8 cellular contexts compared by ENCODE assay signal in the genomic region with DNA sequence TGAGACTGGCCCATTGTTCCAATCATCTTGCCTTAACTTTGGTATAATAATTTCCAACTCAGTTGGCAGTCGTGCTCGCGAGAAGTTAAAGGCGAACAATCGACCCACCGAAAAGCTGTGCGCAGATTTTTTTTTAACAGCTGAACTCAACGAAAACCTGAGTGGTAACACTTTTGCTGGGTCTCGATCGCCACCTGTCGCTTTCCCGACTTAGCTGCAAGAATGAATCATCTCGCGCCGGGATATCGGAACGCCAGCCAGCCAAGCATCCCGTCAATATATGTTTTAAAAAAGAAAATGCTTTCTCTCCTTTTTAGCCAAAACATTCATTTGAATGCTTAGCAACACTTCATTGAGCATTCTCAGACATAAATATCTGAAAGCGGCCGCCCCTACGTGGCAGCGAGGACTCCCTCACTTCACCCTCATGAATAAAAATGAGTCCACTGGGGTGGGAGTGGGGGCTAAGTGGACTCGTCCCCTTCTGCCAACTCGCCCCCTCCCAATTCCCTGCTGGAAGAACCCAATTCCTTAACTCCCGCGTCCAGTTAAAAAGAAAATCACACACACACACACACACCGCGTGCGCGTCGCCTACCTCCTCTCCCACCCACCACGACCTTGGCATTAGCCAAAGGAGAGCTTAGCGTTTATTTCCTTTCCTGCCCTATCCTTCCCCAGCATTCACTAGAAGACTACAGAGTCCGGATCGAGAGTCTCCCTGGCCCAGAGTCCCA. TPM values are rescaled to one million over a fixed set of nuclear protein-coding genes. Genes with fewer than 3 reads are reported as not detected.
DNase-seq lines count a peak whose midpoint lies in the region; ATAC-seq and TF ChIP-seq lines count a peak whose summit lies in the region.

No MANE protein-coding gene starts in this region.

- H3K27ac Mint-ChIP-seq in immature natural killer cell = no peak overlapping the region

- H3K27ac ChIP-seq in SJCRH30 = peak overlapping the region; percentile 80
- H3K27ac ChIP-seq in gastrocnemius medialis = peak overlapping the region; percentile 46 to 62 (median 56)

- in situ Hi-C loops in gastrocnemius medialis (cut with MboI; ENCODE audit: low sequenced_read_pairs in 4 of 4) = loop anchor here (10.0 to 25.0 kb wide), 9 partner anchors 450 to 1542 kb away; a partner anchor contains a TSS

- peak; percentile 94 for DNase-seq in EL
- peak; percentile 50 for DNase-seq in KG1 (lab: John Stamatoyannopoulos, UW)
- peak; percentile 86 to 92 for DNase-seq in SJCRH30
- DNase-seq in cerebellum (ENCODE audit: low spot score) = peak; percentile 33
- no peak for DNase-seq in immature natural killer cell
- peak; percentile 47 to 58 for DNase-seq in gastrocnemius medialis

- no peak for TF ChIP-seq POLR2A in gastrocnemius medialis (IDR thresholded peaks at IDR 0.05)

- intact Hi-C loops in gastrocnemius medialis (cut with DNase I; ENCODE audit: low total_unique reads) = loop anchor here (10.0 kb wide), 3 partner anchors 450 to 1690 kb away; no protein-coding TSS in a partner anchor

- no peaks in the 10 kb centered on the region for H3K9me3 ChIP-seq in SJCRH30 (replicated peaks)
- no peaks in the 10 kb centered on the region for H3K9me3 ChIP-seq in gastrocnemius medialis

- peaks cover 42 to 46% of the 10 kb centered on the region in 2 donors for H3K4me1 Mint-ChIP-seq in immature natural killer cell

- TF ChIP-seq CTCF in gastrocnemius medialis (IDR thresholded peaks at IDR 0.05 in 4 of 5, conservative IDR thresholded peaks at IDR 0.05 in 1 of 5) = peak; percentile 35 to 69 (median 50)

- no peaks in the 10 kb centered on the region for H3K36me3 Mint-ChIP-seq in immature natural killer cell

- H3K4me3 ChIP-seq in SJCRH30 (peak overlapping the region; percentile 77), gastrocnemius medialis (peak overlapping the region; percentile 52 to 57 (median 56))

- H3K36me3 ChIP-seq in SJCRH30 (no peaks in the 10 kb centered on the region), gastrocnemius medialis (no peaks in the 10 kb centered on the region)

- peaks cover 0 to 3% (median 0%) of the 10 kb centered on the region in 6 donors for H3K9me3 Mint-ChIP-seq in immature natural killer cell

- H3K27me3 ChIP-seq in SJCRH30 = no peaks in the 10 kb centered on the region
- peaks cover 49 to 59% (median 54%) of the 10 kb centered on the region in 3 donors for H3K27me3 ChIP-seq in gastrocnemius medialis

- H3K4me3 Mint-ChIP-seq in immature natural killer cell = peak overlapping the region in 4 of 5 donors; percentile 18 to 50 (median 34)

- H3K4me1 ChIP-seq in SJCRH30 = peaks cover 7% of the 10 kb centered on the region; the same call in 1 of the 2 replicates
- H3K4me1 ChIP-seq in gastrocnemius medialis = peaks cover 8 to 27% of the 10 kb centered on the region in 2 donors

- ATAC-seq in gastrocnemius medialis (no peak), HG02973 (IDR thresholded peaks at IDR 0.05; ENCODE audit: unreplicated experiment) (no peak), GM18873 (IDR thresholded peaks at IDR 0.05; ENCODE audit: low FRiP score, unreplicated experiment) (no peak)

- H3K27me3 Mint-ChIP-seq in immature natural killer cell (ENCODE audit: low read depth in 3 of 3) = peaks cover 45 to 53% (median 49%) of the 10 kb centered on the region in 3 donors

RNA-seq across cellular contexts. Expression of a gene that starts 1.5 kb away (rescaled TPM):
- 60.8 and 62.1 TPM in 2 replicates for total RNA-seq in SJCRH30 (2014; rRNA removed; shearing (Covaris generic))
- 42.9 TPM for total RNA-seq in cerebellum
- polyA plus RNA-seq in immature natural killer cell = not detected
- total RNA-seq in gastrocnemius medialis = 10 to 100 TPM; 17.2 to 30.5 (median 22.4) TPM

RNA-seq across cellular contexts. Expression of a gene that starts 39.2 kb away (rescaled TPM):
- total RNA-seq in SJCRH30 (2014; rRNA removed; shearing (Covaris generic)) = 192 and 254 TPM in 2 replicates
- total RNA-seq in cerebellum = 102 TPM
- polyA plus RNA-seq in immature natural killer cell = 1,000 to 10,000 TPM in 1 of 3 donors, 100 to 1,000 TPM in 2; 732 to 1,349 (median 964) TPM
- total RNA-seq in gastrocnemius medialis = 100 to 1,000 TPM; 166 to 413 (median 222) TPM

Comparison
In these comparisons a context has a peak if more than half of its experiments do, and no peak if none do; other contexts are left out.
1. DNase-seq: peak in EL (single experiment), KG1 (single experiment), SJCRH30 (2 of 2), cerebellum (single experiment) and gastrocnemius medialis (2 of 2); none in immature natural killer cell (0 of 3).